In the genomic region with DNA sequence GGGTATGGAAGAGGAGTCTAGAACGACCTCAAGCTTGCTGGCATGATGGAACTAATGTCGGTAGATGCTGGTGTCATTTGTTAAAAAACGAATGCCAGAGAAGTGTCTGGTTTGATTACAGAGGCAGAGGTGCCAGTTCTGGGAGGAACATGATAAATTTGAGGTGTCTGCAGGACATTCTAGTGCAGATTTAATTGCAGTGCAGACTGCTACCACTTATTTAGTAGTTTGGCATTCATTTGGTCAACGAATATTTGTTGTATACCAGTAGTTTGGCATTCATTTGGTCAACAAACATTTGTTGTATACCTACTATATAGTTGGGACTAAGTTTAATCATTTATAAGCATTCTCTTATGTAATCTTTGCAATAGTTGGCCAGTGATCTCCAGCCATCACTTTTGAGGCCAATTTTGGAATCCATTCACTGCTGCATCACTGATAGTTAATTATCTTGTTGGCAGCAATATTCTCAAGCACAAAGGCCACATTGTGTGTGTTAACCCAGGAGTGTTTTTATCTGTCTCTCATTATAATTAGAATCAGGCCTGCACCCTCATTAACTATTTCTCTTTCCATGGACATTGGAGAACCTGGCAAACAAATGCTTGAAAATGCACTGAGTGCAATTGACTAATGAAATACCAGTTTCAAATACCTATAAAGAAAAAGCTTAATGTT, we compare ENCODE assay signal across 21 cellular contexts. TPM values are rescaled to one million over a fixed set of nuclear protein-coding genes. Genes with fewer than 3 reads are reported as not detected.
DNase-seq lines count a peak whose midpoint lies in the region; ATAC-seq, FAIRE-seq and TF ChIP-seq lines count a peak whose summit lies in the region.
"Had no signal": no experiment of that assay in that cellular context is flagged by ENCODE, and none has a peak within 500 bp of the region (broad histone marks: within the 10 kb centered on the region; RNA-seq: fewer than 3 reads in every experiment).

No MANE protein-coding gene starts in this region.

- no peak overlapping the region for H3K4me3 ChIP-seq in endothelial cell of umbilical vein (replicated peaks in 1 of 3; ENCODE audit: insufficient read depth in 1 of 3, low read depth in 1 of 3, low read length in 3 of 3)
- H3K4me3 ChIP-seq: BLaER1 treated with 17β-estradiol and CSF1 and Interleukin-3, amounts not matched to agents 10 nM and 100 nM; GM23248 had no signal

- no peaks in the 10 kb centered on the region for H4K20me1 ChIP-seq in endothelial cell of umbilical vein (replicated peaks; ENCODE audit: control insufficient read depth, extremely low read depth, insufficient read depth, low read length)
- H4K20me1 ChIP-seq: BLaER1 treated with 17β-estradiol and CSF1 and Interleukin-3, amounts not matched to agents 10 nM and 100 nM had no signal

- POLR2A ChIA-PET in endothelial cell of umbilical vein (lab: Charles Lee), result no interaction called here

- peak; percentile 91 for ATAC-seq in left ventricle myocardium superior

- H3K27me3 ChIP-seq in endothelial cell of umbilical vein (ENCODE audit: control insufficient read depth in 2 of 2, insufficient read depth in 2 of 2, low read length in 2 of 2), result no peaks in the 10 kb centered on the region
- H3K27me3 ChIP-seq: BLaER1 treated with 17β-estradiol and CSF1 and Interleukin-3, amounts not matched to agents 10 nM and 100 nM had no signal

- dilution Hi-C loops in endothelial cell of umbilical vein (cut with MboI; ENCODE audit: extremely low pct_ligation_motif_present, low sequenced_read_pairs), result no loop called here

- TF ChIP-seq CTCF in endothelial cell of umbilical vein (IDR thresholded peaks at IDR 0.05; ENCODE audit: extremely low read depth in 1 of 2, insufficient read depth in 1 of 2, low read depth in 1 of 2, low read length in 2 of 2), result no peak

- CTCF ChIA-PET in endothelial cell of umbilical vein (lab: Charles Lee), result no interaction called here

- no peak for FAIRE-seq in endothelial cell of umbilical vein (lab: Jason Lieb, UNC)
- FAIRE-seq: RCC 7860 had no signal

- no peak overlapping the region for H3K4me2 ChIP-seq in endothelial cell of umbilical vein (ENCODE audit: insufficient read depth, low read length)

- no peaks in the 10 kb centered on the region for H3K36me3 ChIP-seq in endothelial cell of umbilical vein (ENCODE audit: control insufficient read depth in 2 of 2, extremely low read depth in 1 of 2, insufficient read depth in 2 of 2, low read length in 2 of 2)
- H3K36me3 ChIP-seq: BLaER1 treated with 17β-estradiol and CSF1 and Interleukin-3, amounts not matched to agents 10 nM and 100 nM had no signal

- BruUV-seq in endothelial cell of umbilical vein (replicated peaks; lab: Mats Ljungman, UMichigan), result no TSS peak

- H3K9me3 ChIP-seq in endothelial cell of umbilical vein (replicated peaks; ENCODE audit: control insufficient read depth, insufficient read depth, low read length), result no peaks in the 10 kb centered on the region

- intact Hi-C loops in endothelial cell of umbilical vein (cut with micrococcal nuclease), result no loop called here
- intact Hi-C loops in left ventricle myocardium superior (cut with micrococcal nuclease), result no loop called here

- H3K27ac ChIP-seq in endothelial cell of umbilical vein (ENCODE audit: insufficient read depth, low read depth, low read length), result no peak overlapping the region
- H3K27ac ChIP-seq: BLaER1 treated with 17β-estradiol and CSF1 and Interleukin-3, amounts not matched to agents 10 nM and 100 nM; GM23248 had no signal

- H2AFZ ChIP-seq in endothelial cell of umbilical vein (ENCODE audit: low read depth, low read length), result no peak overlapping the region
- H2AFZ ChIP-seq: GM23248 had no signal

- no peaks in the 10 kb centered on the region for H3K4me1 ChIP-seq in endothelial cell of umbilical vein (ENCODE audit: control insufficient read depth, extremely low read depth, insufficient read depth, low read length)

- H3K9ac ChIP-seq in endothelial cell of umbilical vein (replicated peaks; ENCODE audit: extremely low read depth, insufficient read depth, low read length), result no peak overlapping the region
- H3K9ac ChIP-seq: BLaER1 treated with 17β-estradiol and CSF1 and Interleukin-3, amounts not matched to agents 10 nM and 100 nM; GM23248 had no signal

- no peak for TF ChIP-seq POLR2A in endothelial cell of umbilical vein (IDR thresholded peaks at IDR 0.05; ENCODE audit: low read depth, low read length)

- DNase-seq in NCI-H748 (lab: John Stamatoyannopoulos, UW; ENCODE audit: unreplicated experiment), result peak; percentile 61
- no peak for DNase-seq in NCI-H748 treated with DMSO at 0.1 percent for 48 hours (lab: John Stamatoyannopoulos, UW)
- DNase-seq in NCI-H446 treated with DMSO at 0.1 percent for 48 hours (lab: John Stamatoyannopoulos, UW), result peak; percentile 62
- DNase-seq in endothelial cell of umbilical vein (ENCODE audit: low read depth, low spot score), result no peak
- DNase-seq in left ventricle myocardium superior, result no peak
- no peak for DNase-seq in putamen (ENCODE audit: low spot score)
- DNase-seq in NCI-H526 treated with DMSO at 0.1 percent for 48 hours (lab: John Stamatoyannopoulos, UW), result no peak
- no peak for DNase-seq in HuH-7.5 (ENCODE audit: low spot score)
- DNase-seq: 8988T; CD4-positive, alpha-beta memory T cell; DMS53; EL; H9; HFFc6; KG1; NCI-H1092 treated with DMSO at 0.1 percent for 48 hours; NCI-H187; NCI-H774 had no signal

- H3K79me2 ChIP-seq in endothelial cell of umbilical vein (ENCODE audit: control insufficient read depth, insufficient read depth, low read length), result no peaks in the 10 kb centered on the region

- no peaks in the 10 kb centered on the region for H3K9me1 ChIP-seq in endothelial cell of umbilical vein (replicated peaks; ENCODE audit: control insufficient read depth, extremely low read depth, insufficient read depth, low read length)

TF ChIP-seq in endothelial cell of umbilical vein, 7 proteins besides CTCF, POLR2A, EP300 and RAD21:
- TF ChIP-seq POLR2AphosphoS5 (IDR thresholded peaks at IDR 0.05; ENCODE audit: insufficient read depth, low read depth, low read length) (no peak), FOS (IDR thresholded peaks at IDR 0.05; ENCODE audit: borderline replicate concordance, insufficient read depth, low read length) (peak; percentile 3)

RNA-seq across cellular contexts. Expression of gene TGFBR2, which starts 19.5 kb away (rescaled TPM):
- total RNA-seq in endothelial cell of umbilical vein, result 250 and 259 TPM in 2 replicates
- 203 and 227 TPM in 2 replicates for polyA plus RNA-seq in endothelial cell of umbilical vein
- 180 and 183 TPM in 2 replicates for polyA plus RNA-seq in endothelial cell of umbilical vein (2011; cell fraction: cytosol; rRNA removed)
- 156 and 180 TPM in 2 replicates for polyA plus RNA-seq in endothelial cell of umbilical vein (2011; cell fraction: nucleus; rRNA removed)
- 157 and 193 TPM in 2 replicates for polyA plus RNA-seq in endothelial cell of umbilical vein (2012)
- 448 and 461 TPM in 2 replicates for polyA minus RNA-seq in endothelial cell of umbilical vein
- polyA minus RNA-seq in endothelial cell of umbilical vein (2011; cell fraction: cytosol; rRNA and poly(A)+ RNA removed), result 8.2 TPM
- polyA minus RNA-seq in endothelial cell of umbilical vein (2011; cell fraction: nucleus; rRNA and poly(A)+ RNA removed), result 268 and 339 TPM in 2 replicates
- 175 TPM for total RNA-seq in left ventricle myocardium superior

Comparison
In these comparisons a context has a peak if more than half of its experiments do, and no peak if none do; other contexts are left out.
1. DNase-seq: peak in NCI-H748 (single experiment) and NCI-H446 treated with DMSO at 0.1 percent for 48 hours (single experiment); none in NCI-H748 treated with DMSO at 0.1 percent for 48 hours (single experiment), endothelial cell of umbilical vein (single experiment), left ventricle myocardium superior (single experiment), putamen (single experiment), NCI-H526 treated with DMSO at 0.1 percent for 48 hours (single experiment) and HuH-7.5 (single experiment).